In genomic region chr3:131619821-131620220, GRCh38 we compare ENCODE assay signal across 19 cellular contexts.
"Had no signal": no experiment of that assay in that cellular context is flagged by ENCODE, and none has a peak within 500 bp of the region (broad histone marks: within the 10 kb centered on the region; RNA-seq: fewer than 3 reads in every experiment).

No MANE protein-coding gene starts in this region.

- DNase-seq: activated CD4-positive, alpha-beta memory T cell treated with anti-CD3 and anti-CD28 coated beads for 36 hours; activated CD4-positive, alpha-beta T cell treated with anti-CD3 and anti-CD28 coated beads for 4 hours; activated CD4-positive, CD25-positive, alpha-beta regulatory T cell; activated naive CD4-positive, alpha-beta T cell treated with anti-CD3 and anti-CD28 coated beads for 36 hours; activated naive CD8-positive, alpha-beta T cell treated with anti-CD3 and anti-CD28 coated beads, Interleukin-2, amount 10 ng/mL, durations not matched to agents 7 days and 5 days; activated T-cell treated with anti-CD3 and anti-CD28 coated beads, Interleukin-2, amount 50 U/mL, for 48 hours; amniotic stem cell; cerebellar nuclear complex; left colon; naive B cell; stimulated activated CD4-positive, alpha-beta T cell treated with anti-CD3 and anti-CD28 coated beads, Interleukin-15, amount 100 ng/mL, for 24 hours; stomach; T1000 had no signal

- H3K27ac Mint-ChIP-seq: activated CD4-positive, alpha-beta memory T cell treated with anti-CD3 and anti-CD28 coated beads for 36 hours; activated naive CD4-positive, alpha-beta T cell treated with anti-CD3 and anti-CD28 coated beads for 36 hours; activated naive CD8-positive, alpha-beta T cell treated with anti-CD3 and anti-CD28 coated beads, Interleukin-2, amount 10 ng/mL, durations not matched to agents 7 days and 5 days; naive B cell; stimulated activated memory B cell treated with anti-CD40 and anti-IgM and Interleukin-4, amounts not matched to agents 10 μg/mL and 1 μg/mL and 100 μg/mL, for 72 hours had no signal

- H3K4me1 Mint-ChIP-seq: activated naive CD8-positive, alpha-beta T cell treated with anti-CD3 and anti-CD28 coated beads, Interleukin-2, amount 10 ng/mL, durations not matched to agents 7 days and 5 days; naive B cell; stimulated activated memory B cell treated with anti-CD40 and anti-IgM and Interleukin-4, amounts not matched to agents 10 μg/mL and 1 μg/mL and 100 μg/mL, for 72 hours had no signal

- H3K4me3 Mint-ChIP-seq: activated CD4-positive, alpha-beta memory T cell treated with anti-CD3 and anti-CD28 coated beads for 36 hours; activated naive CD4-positive, alpha-beta T cell treated with anti-CD3 and anti-CD28 coated beads for 36 hours; activated naive CD8-positive, alpha-beta T cell treated with anti-CD3 and anti-CD28 coated beads, Interleukin-2, amount 10 ng/mL, durations not matched to agents 7 days and 5 days; naive B cell; stimulated activated memory B cell treated with anti-CD40 and anti-IgM and Interleukin-4, amounts not matched to agents 10 μg/mL and 1 μg/mL and 100 μg/mL, for 72 hours had no signal

- H3K27me3 ChIP-seq: stomach, suprapubic skin, tibial nerve had no signal

- H3K36me3 ChIP-seq: stomach, suprapubic skin, tibial nerve had no signal

- H3K4me1 ChIP-seq: stomach, suprapubic skin, tibial nerve had no signal

- H3K9me3 ChIP-seq: stomach, suprapubic skin, tibial nerve had no signal

- H3K9me3 Mint-ChIP-seq: activated CD4-positive, alpha-beta memory T cell treated with anti-CD3 and anti-CD28 coated beads for 36 hours; activated naive CD4-positive, alpha-beta T cell treated with anti-CD3 and anti-CD28 coated beads for 36 hours; activated naive CD8-positive, alpha-beta T cell treated with anti-CD3 and anti-CD28 coated beads, Interleukin-2, amount 10 ng/mL, durations not matched to agents 7 days and 5 days; stimulated activated memory B cell treated with anti-CD40 and anti-IgM and Interleukin-4, amounts not matched to agents 10 μg/mL and 1 μg/mL and 100 μg/mL, for 72 hours had no signal

- H3K36me3 Mint-ChIP-seq: activated CD4-positive, alpha-beta memory T cell treated with anti-CD3 and anti-CD28 coated beads for 36 hours; activated naive CD8-positive, alpha-beta T cell treated with anti-CD3 and anti-CD28 coated beads, Interleukin-2, amount 10 ng/mL, durations not matched to agents 7 days and 5 days; naive B cell; stimulated activated memory B cell treated with anti-CD40 and anti-IgM and Interleukin-4, amounts not matched to agents 10 μg/mL and 1 μg/mL and 100 μg/mL, for 72 hours had no signal

- H3K27ac ChIP-seq: coronary artery, epithelial cell of prostate, stomach, suprapubic skin, tibial nerve had no signal

- H3K4me3 ChIP-seq: coronary artery, smooth muscle cell, stomach, suprapubic skin, tibial nerve had no signal
